ENCODE assay signal across 1 cellular context in the genomic region with DNA sequence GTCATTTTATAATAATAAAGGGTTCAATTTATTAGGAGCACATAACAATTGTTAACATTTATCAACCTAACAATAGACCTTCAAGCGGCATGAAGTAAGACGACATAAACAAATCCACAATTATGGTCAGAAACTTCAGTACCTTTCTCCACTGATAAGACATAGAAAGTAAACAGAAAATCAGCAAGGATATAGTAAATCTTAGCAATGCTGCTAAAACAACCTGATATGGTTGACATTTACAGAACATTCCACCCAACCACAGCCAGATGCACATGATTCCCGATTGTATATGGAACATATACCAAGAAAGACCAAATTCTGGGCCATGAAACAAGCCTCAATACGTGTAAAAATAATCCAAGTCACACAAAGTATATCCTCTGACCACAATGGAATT.
TF ChIP-seq lines count a peak whose summit lies in the region.

No MANE protein-coding gene starts in this region.

TF ChIP-seq in H1, 55 proteins besides CTCF, POLR2A, EP300 and RAD21:
- no peak for TF ChIP-seq CBX5 (IDR thresholded peaks at IDR 0.05; ENCODE audit: low read depth, low read length)
- TF ChIP-seq KDM1A (IDR thresholded peaks at IDR 0.05; ENCODE audit: borderline replicate concordance, low read length) = no peak
- no peak for TF ChIP-seq HDAC2 (IDR thresholded peaks at IDR 0.05; ENCODE audit: borderline replicate concordance in 1 of 2, low read depth in 2 of 2, low read length in 2 of 2)
TF ChIP-seq in H1: peak in this region for 0.
